In the genomic region with DNA sequence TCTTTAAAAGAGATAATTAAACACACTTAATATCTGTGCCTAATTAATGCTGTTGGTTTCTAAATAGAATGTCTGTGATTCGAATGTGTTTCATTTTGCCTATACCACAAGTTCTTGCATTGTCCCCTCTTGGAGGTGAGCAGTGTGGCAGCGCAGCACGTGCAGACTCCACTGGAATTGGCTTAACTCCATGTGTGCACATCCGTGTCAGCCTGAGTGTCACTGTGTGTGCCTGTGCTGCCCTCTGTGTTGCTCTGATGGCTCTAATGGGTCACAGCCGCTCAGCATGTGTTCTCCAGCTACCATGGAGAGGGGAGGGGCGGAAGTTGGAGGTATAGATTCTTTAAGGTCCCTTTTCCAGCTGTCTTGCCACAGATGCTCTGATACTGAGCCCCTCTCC, we compare ENCODE assay signal across 21 cellular contexts.
DNase-seq lines count a peak whose midpoint lies in the region; ATAC-seq, FAIRE-seq and TF ChIP-seq lines count a peak whose summit lies in the region.
"Had no signal": no experiment of that assay in that cellular context is flagged by ENCODE, and none has a peak within 500 bp of the region (broad histone marks: within the 10 kb centered on the region; RNA-seq: fewer than 3 reads in every experiment).

No MANE protein-coding gene starts in this region.

- POLR2A ChIA-PET in activated CD4-positive, alpha-beta T cell treated with anti-CD3 and anti-CD28 coated beads, Interleukin-2, amount 10 ng/mL, durations not matched to agents 7 days and 5 days (lab: Charles Lee), result no interaction called here

- H3K36me3 ChIP-seq in bronchial epithelial cell (ENCODE audit: control insufficient read depth, insufficient read depth, low read length) (peaks cover 15% of the 10 kb centered on the region), spleen (peaks cover 0 to 60% (median 3%) of the 10 kb centered on the region in 6 donors)

- no peak for TF ChIP-seq CTCF in bronchial epithelial cell (IDR thresholded peaks at IDR 0.05; ENCODE audit: insufficient read depth, low read length, severe bottlenecking)
- TF ChIP-seq CTCF in spleen (IDR thresholded peaks at IDR 0.05 in 8 of 11, conservative IDR thresholded peaks at IDR 0.05 in 3 of 11), result no peak

- peak overlapping the region; percentile 90 for H3K27ac Mint-ChIP-seq in activated CD4-positive, alpha-beta T cell treated with anti-CD3 and anti-CD28 coated beads, Interleukin-2, amount 10 ng/mL, durations not matched to agents 7 days and 5 days
- H3K27ac Mint-ChIP-seq: IgD-negative memory B cell had no signal

- WGBS in spleen, 5 donors, result 81 to 90% (median 88%) methylated on average over 6 of the region's 6 CpGs

- H3K4me1 ChIP-seq in spleen, result peaks cover 0 to 7% (median 0%) of the 10 kb centered on the region in 6 donors
- H3K4me1 ChIP-seq: A549 had no signal

- H3K36me3 Mint-ChIP-seq in activated CD4-positive, alpha-beta T cell treated with anti-CD3 and anti-CD28 coated beads, Interleukin-2, amount 10 ng/mL, durations not matched to agents 7 days and 5 days (ENCODE audit: low read depth), result peaks cover 8% of the 10 kb centered on the region
- H3K36me3 Mint-ChIP-seq: IgD-negative memory B cell had no signal

- peaks cover 6% of the 10 kb centered on the region for H3K9me3 Mint-ChIP-seq in activated CD4-positive, alpha-beta T cell treated with anti-CD3 and anti-CD28 coated beads, Interleukin-2, amount 10 ng/mL, durations not matched to agents 7 days and 5 days
- H3K9me3 Mint-ChIP-seq: IgD-negative memory B cell had no signal

- H3K27me3 Mint-ChIP-seq in activated CD4-positive, alpha-beta T cell treated with anti-CD3 and anti-CD28 coated beads, Interleukin-2, amount 10 ng/mL, durations not matched to agents 7 days and 5 days, result no peaks in the 10 kb centered on the region
- H3K27me3 Mint-ChIP-seq: IgD-negative memory B cell had no signal

- no peaks in the 10 kb centered on the region for H3K27me3 ChIP-seq in bronchial epithelial cell (ENCODE audit: control insufficient read depth, insufficient read depth, low read length)
- no peaks in the 10 kb centered on the region for H3K27me3 ChIP-seq in spleen (replicated peaks in 1 of 7)

- intact Hi-C loops in spleen (cut with DNase I; ENCODE audit: low total_unique reads), result no loop called here

- no peak for TF ChIP-seq POLR2A in spleen (IDR thresholded peaks at IDR 0.05)

- no peak for DNase-seq in activated CD4-positive, alpha-beta T cell treated with anti-CD3 and anti-CD28 coated beads, Interleukin-2, amount 10 ng/mL, durations not matched to agents 7 days and 5 days
- DNase-seq in activated CD4-positive, alpha-beta T cell treated with anti-CD3 and anti-CD28 coated beads for 1 hour, result no peak
- no peak for DNase-seq in bronchial epithelial cell (ENCODE audit: low read depth)
- peak; percentile 28 for DNase-seq in midbrain (lab: John Stamatoyannopoulos, UW)
- no peak for DNase-seq in spleen
- no peak for DNase-seq in UCSD-AML1 (lab: John Stamatoyannopoulos, UW; ENCODE audit: unreplicated experiment)
- DNase-seq: EL, HCEC 1CT, Kasumi-1, NCI-H1105, NCI-H1694, NCI-H2227 treated with DMSO at 0.1 percent for 48 hours, NCI-H526, OCI-M1, SHP77 treated with DMSO at 0.1 percent for 48 hours had no signal

- ATAC-seq in GM19455 (IDR thresholded peaks at IDR 0.05; ENCODE audit: unreplicated experiment), result no peak
- ATAC-seq: A549 had no signal

- CTCF ChIA-PET in activated CD4-positive, alpha-beta T cell treated with anti-CD3 and anti-CD28 coated beads, Interleukin-2, amount 10 ng/mL, durations not matched to agents 7 days and 5 days (lab: Charles Lee), result interaction anchor here (0.5 to 3.6 kb wide), 4 partner anchors 8 to 75 kb away, joined by 3 to 14 read pairs (median 3); no protein-coding TSS in a partner anchor

- peaks cover 42% of the 10 kb centered on the region for H3K4me1 Mint-ChIP-seq in activated CD4-positive, alpha-beta T cell treated with anti-CD3 and anti-CD28 coated beads, Interleukin-2, amount 10 ng/mL, durations not matched to agents 7 days and 5 days
- H3K4me1 Mint-ChIP-seq: IgD-negative memory B cell had no signal

- FAIRE-seq in bronchial epithelial cell (lab: Jason Lieb, UNC), result peak; percentile 47
- FAIRE-seq: A549, GM19239, HTR-8/SVneo had no signal

- H3K4me3 Mint-ChIP-seq in activated CD4-positive, alpha-beta T cell treated with anti-CD3 and anti-CD28 coated beads, Interleukin-2, amount 10 ng/mL, durations not matched to agents 7 days and 5 days, result no peak overlapping the region
- H3K4me3 Mint-ChIP-seq: IgD-negative memory B cell had no signal

- no peaks in the 10 kb centered on the region for H3K9me3 ChIP-seq in spleen
- H3K9me3 ChIP-seq: A549 had no signal

- no peak overlapping the region for H3K27ac ChIP-seq in spleen
- H3K27ac ChIP-seq: A549, HL-60 had no signal

- H3K4me3 ChIP-seq in bronchial epithelial cell (ENCODE audit: low read depth, low read length) (no peak overlapping the region), spleen (no peak overlapping the region)
- H3K4me3 ChIP-seq: A549 had no signal
